Comparison of ENCODE assay signal across 8 cellular contexts in the genomic region with DNA sequence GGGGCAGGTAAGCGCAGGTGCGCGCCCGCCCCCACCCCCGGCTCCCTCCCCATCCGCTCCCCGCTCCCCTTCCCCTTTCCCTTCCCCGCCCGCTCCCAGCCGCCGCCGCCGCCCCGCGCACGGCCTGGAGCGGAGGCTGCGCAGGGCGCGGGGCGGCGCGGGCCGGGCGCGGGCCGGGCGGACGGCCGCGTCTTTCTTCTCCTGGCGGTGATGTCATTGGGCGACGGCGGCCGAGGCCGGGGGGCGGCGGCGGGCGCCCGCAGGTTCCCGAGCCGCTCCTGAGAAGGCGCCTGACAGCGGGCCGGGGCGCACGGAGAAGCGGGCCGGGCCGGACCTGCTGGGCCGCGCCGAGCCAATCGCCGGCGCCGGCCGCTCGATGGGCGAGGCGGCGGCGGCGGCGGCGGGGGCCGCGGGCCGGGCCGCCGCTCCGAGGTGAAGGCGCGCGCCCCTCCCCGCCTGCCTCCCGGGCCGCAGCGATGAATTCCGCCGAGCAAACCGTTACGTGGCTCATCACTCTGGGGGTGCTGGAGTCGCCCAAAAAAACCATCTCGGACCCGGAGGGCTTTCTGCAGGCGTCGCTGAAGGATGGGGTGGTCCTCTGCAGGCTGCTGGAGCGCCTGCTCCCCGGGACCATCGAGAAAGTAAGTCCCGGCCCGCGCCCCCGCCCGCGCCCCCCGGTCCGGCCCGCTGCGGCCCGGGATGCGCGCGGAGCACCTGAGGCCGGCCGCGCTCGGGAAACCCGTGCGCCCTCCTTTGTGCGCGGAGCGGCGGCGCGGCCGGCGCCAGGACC. TPM values are rescaled to one million over a fixed set of nuclear protein-coding genes. Genes with fewer than 3 reads are reported as not detected.
DNase-seq lines count a peak whose midpoint lies in the region; ATAC-seq and TF ChIP-seq lines count a peak whose summit lies in the region.

A gene with protein sequence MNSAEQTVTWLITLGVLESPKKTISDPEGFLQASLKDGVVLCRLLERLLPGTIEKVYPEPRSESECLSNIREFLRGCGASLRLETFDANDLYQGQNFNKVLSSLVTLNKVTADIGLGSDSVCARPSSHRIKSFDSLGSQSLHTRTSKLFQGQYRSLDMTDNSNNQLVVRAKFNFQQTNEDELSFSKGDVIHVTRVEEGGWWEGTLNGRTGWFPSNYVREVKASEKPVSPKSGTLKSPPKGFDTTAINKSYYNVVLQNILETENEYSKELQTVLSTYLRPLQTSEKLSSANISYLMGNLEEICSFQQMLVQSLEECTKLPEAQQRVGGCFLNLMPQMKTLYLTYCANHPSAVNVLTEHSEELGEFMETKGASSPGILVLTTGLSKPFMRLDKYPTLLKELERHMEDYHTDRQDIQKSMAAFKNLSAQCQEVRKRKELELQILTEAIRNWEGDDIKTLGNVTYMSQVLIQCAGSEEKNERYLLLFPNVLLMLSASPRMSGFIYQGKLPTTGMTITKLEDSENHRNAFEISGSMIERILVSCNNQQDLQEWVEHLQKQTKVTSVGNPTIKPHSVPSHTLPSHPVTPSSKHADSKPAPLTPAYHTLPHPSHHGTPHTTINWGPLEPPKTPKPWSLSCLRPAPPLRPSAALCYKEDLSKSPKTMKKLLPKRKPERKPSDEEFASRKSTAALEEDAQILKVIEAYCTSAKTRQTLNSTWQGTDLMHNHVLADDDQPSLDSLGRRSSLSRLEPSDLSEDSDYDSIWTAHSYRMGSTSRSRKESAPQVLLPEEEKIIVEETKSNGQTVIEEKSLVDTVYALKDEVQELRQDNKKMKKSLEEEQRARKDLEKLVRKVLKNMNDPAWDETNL (plus strand): TSS at position 260 of the 790 bp plus-strand sequence. CDS start 217 bp downstream, at position 477.

- DNase-seq in AG08396 (ENCODE audit: low spot score) (peak; percentile 55), SK-MEL-5 (ENCODE audit: low read depth, low spot score) (no peak), upper lobe of right lung (no peak), putamen (ENCODE audit: low spot score) (no peak)
- no peak for DNase-seq in NK-92 treated with Interleukin-12 subunit alpha and Interleukin-12 subunit beta, amount 100 ng/mL, for 24 hours (lab: John Stamatoyannopoulos, UW)

- H3K4me1 ChIP-seq in endocrine pancreas (ENCODE audit: control insufficient read depth, insufficient read depth, low read length) = peaks cover 5% of the 10 kb centered on the region
- peaks cover 10% of the 10 kb centered on the region for H3K4me1 ChIP-seq in mononuclear cell (ENCODE audit: insufficient read depth, low read length)
- H3K4me1 ChIP-seq in upper lobe of right lung = peaks cover 19% of the 10 kb centered on the region

- H3K27ac ChIP-seq in upper lobe of right lung = peak within 1 kb of the TSS; percentile 72

- intact Hi-C loops in upper lobe of right lung (cut with DNase I) = no loop called here

- ATAC-seq in GM19372 (IDR thresholded peaks at IDR 0.05; ENCODE audit: low read depth, unreplicated experiment) (peak; percentile 43), upper lobe of right lung (peak; percentile 55)

- peak within 1 kb of the TSS; percentile 78 for H3K4me3 ChIP-seq in endocrine pancreas (ENCODE audit: control insufficient read depth, insufficient read depth, low read length)
- H3K4me3 ChIP-seq in mononuclear cell (ENCODE audit: low read length) = peak within 1 kb of the TSS; percentile 30
- H3K4me3 ChIP-seq in upper lobe of right lung = peak within 1 kb of the TSS; percentile 65

- H3K27me3 ChIP-seq in endocrine pancreas (ENCODE audit: control insufficient read depth, insufficient read depth, low read length) (no peaks in the 10 kb centered on the region), mononuclear cell (ENCODE audit: insufficient read depth, low read length) (peaks cover 69% of the 10 kb centered on the region), upper lobe of right lung (peaks cover 23% of the 10 kb centered on the region)

- H3K9ac ChIP-seq in endocrine pancreas (ENCODE audit: control insufficient read depth, insufficient read depth, low read length) = peak within 1 kb of the TSS; percentile 77

- no peak for TF ChIP-seq CTCF in upper lobe of right lung (IDR thresholded peaks at IDR 0.05)

- in situ Hi-C loops in SK-MEL-5 (cut with HindIII; ENCODE audit: low pct_unique_long_range_greater_than_20kb, low sequenced_read_pairs) = no loop called here

- H3K36me3 ChIP-seq in endocrine pancreas (ENCODE audit: control insufficient read depth, insufficient read depth, low read length) (no peaks in the 10 kb centered on the region), upper lobe of right lung (no peaks in the 10 kb centered on the region)

- H3K9me3 ChIP-seq in endocrine pancreas (ENCODE audit: control insufficient read depth, low read length) (no peaks in the 10 kb centered on the region), mononuclear cell (ENCODE audit: low read depth, low read length) (no peaks in the 10 kb centered on the region), upper lobe of right lung (no peaks in the 10 kb centered on the region)

RNA-seq across cellular contexts. Expression of the gene that starts here (rescaled TPM):
- total RNA-seq in SK-MEL-5 (2014; rRNA removed; shearing (Covaris generic)) = 29.1 and 29.4 TPM in 2 replicates
- 36.6 and 39.9 TPM in 2 replicates for polyA plus RNA-seq in SK-MEL-5 (2015; cell fraction: cytosol; rRNA removed)
- 241 and 259 TPM in 2 replicates for polyA plus RNA-seq in SK-MEL-5 (2015; cell fraction: nucleus; rRNA removed)
- 79.5 TPM for total RNA-seq in mononuclear cell
- total RNA-seq in upper lobe of right lung = 63.2 TPM
